ENCODE assay signal across 15 cellular contexts in the genomic region with DNA sequence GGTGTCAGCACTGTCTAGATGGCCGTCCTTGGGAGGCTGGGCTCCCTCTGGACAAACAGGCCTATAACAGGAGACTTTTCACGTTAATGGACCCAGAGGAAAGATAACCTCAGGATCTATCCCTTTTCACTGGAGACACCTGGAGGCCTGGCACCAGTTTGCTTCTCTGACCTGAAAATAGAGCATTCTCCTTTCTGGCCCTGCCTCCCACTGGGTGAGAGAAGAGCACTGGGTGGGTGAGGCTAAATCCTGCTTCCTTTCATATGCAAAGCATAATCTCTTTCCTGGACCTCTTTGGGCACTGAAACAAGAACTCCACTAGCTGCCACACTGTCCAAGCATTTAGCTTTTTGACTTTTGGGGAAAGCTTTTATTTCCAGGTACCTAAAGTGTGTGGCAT.
"Had no signal": no experiment of that assay in that cellular context is flagged by ENCODE, and none has a peak within 500 bp of the region (broad histone marks: within the 10 kb centered on the region; RNA-seq: fewer than 3 reads in every experiment).

No MANE protein-coding gene starts in this region.

- H3K27me3 Mint-ChIP-seq: activated B cell treated with CpG ODN at 0.5 μM for 24 hours; activated CD4-positive, alpha-beta T cell treated with anti-CD3 and anti-CD28 coated beads, Interleukin-2, amount 10 ng/mL, durations not matched to agents 7 days and 5 days; activated naive CD8-positive, alpha-beta T cell treated with anti-CD3 and anti-CD28 coated beads for 36 hours; dendritic cell treated with granulocyte-macrophage colony-stimulating factor and Interleukin-4, amounts not matched to agents 40 ng/mL and 50 ng/mL, for 4 days; naive thymus-derived CD8-positive, alpha-beta T cell had no signal

- DNase-seq: activated B cell treated with CpG ODN at 0.5 μM for 24 hours; activated CD4-positive, alpha-beta T cell treated with anti-CD3 and anti-CD28 coated beads, Interleukin-2, amount 10 ng/mL, durations not matched to agents 7 days and 5 days; activated CD8-positive, alpha-beta memory T cell treated with anti-CD3 and anti-CD28 coated beads for 24 hours; activated gamma-delta T cell treated with Interleukin-2 at 50 U/mL for 16 hours; activated naive CD8-positive, alpha-beta T cell treated with anti-CD3 and anti-CD28 coated beads for 36 hours; amygdala; effector memory CD4-positive, alpha-beta T cell; heart left ventricle; naive thymus-derived CD8-positive, alpha-beta T cell; stimulated activated CD4-positive, alpha-beta T cell treated with anti-CD3 and anti-CD28 coated beads, Interleukin-2, amount 100 ng/mL, for 24 hours; SW 1271; upper lobe of right lung had no signal

- H3K27ac ChIP-seq: body of pancreas, thoracic aorta, upper lobe of right lung had no signal

- H3K36me3 ChIP-seq: heart left ventricle, thoracic aorta, upper lobe of right lung had no signal

- H3K9me3 Mint-ChIP-seq: activated B cell treated with CpG ODN at 0.5 μM for 24 hours; activated CD4-positive, alpha-beta T cell treated with anti-CD3 and anti-CD28 coated beads, Interleukin-2, amount 10 ng/mL, durations not matched to agents 7 days and 5 days; activated naive CD8-positive, alpha-beta T cell treated with anti-CD3 and anti-CD28 coated beads for 36 hours; dendritic cell treated with granulocyte-macrophage colony-stimulating factor and Interleukin-4, amounts not matched to agents 40 ng/mL and 50 ng/mL, for 4 days; naive thymus-derived CD8-positive, alpha-beta T cell had no signal

- H3K36me3 Mint-ChIP-seq: activated naive CD8-positive, alpha-beta T cell treated with anti-CD3 and anti-CD28 coated beads for 36 hours had no signal

- H3K4me3 ChIP-seq: body of pancreas, heart left ventricle, thoracic aorta, upper lobe of right lung had no signal

- H3K27ac Mint-ChIP-seq: activated B cell treated with CpG ODN at 0.5 μM for 24 hours; activated CD4-positive, alpha-beta T cell treated with anti-CD3 and anti-CD28 coated beads, Interleukin-2, amount 10 ng/mL, durations not matched to agents 7 days and 5 days; activated naive CD8-positive, alpha-beta T cell treated with anti-CD3 and anti-CD28 coated beads for 36 hours; dendritic cell treated with granulocyte-macrophage colony-stimulating factor and Interleukin-4, amounts not matched to agents 40 ng/mL and 50 ng/mL, for 4 days had no signal

- H3K4me3 Mint-ChIP-seq: activated B cell treated with CpG ODN at 0.5 μM for 24 hours; activated CD4-positive, alpha-beta T cell treated with anti-CD3 and anti-CD28 coated beads, Interleukin-2, amount 10 ng/mL, durations not matched to agents 7 days and 5 days; activated naive CD8-positive, alpha-beta T cell treated with anti-CD3 and anti-CD28 coated beads for 36 hours; dendritic cell treated with granulocyte-macrophage colony-stimulating factor and Interleukin-4, amounts not matched to agents 40 ng/mL and 50 ng/mL, for 4 days; naive thymus-derived CD8-positive, alpha-beta T cell had no signal

- H3K27me3 ChIP-seq: body of pancreas, heart left ventricle, upper lobe of right lung had no signal

- ATAC-seq: body of pancreas; naive thymus-derived CD8-positive, alpha-beta T cell; upper lobe of right lung had no signal

- H3K9me3 ChIP-seq: body of pancreas, heart left ventricle, thoracic aorta, upper lobe of right lung had no signal
